Comparison of ENCODE assay signal across 31 cellular contexts in genomic region chr1:3502834-3503524, GRCh38. TPM values are rescaled to one million over a fixed set of nuclear protein-coding genes. Genes with fewer than 3 reads are reported as not detected.
"Had no signal": no experiment of that assay in that cellular context is flagged by ENCODE, and none has a peak within 500 bp of the region (broad histone marks: within the 10 kb centered on the region; RNA-seq: fewer than 3 reads in every experiment).

No MANE protein-coding gene starts in this region.

- H3K9me3 ChIP-seq: adrenal gland, esophagus muscularis mucosa, ovary, prostate gland, sigmoid colon, upper lobe of left lung had no signal

- DNase-seq: activated CD4-positive, alpha-beta memory T cell treated with anti-CD3 and anti-CD28 coated beads for 36 hours; activated CD4-positive, alpha-beta T cell treated with anti-CD3 and anti-CD28 coated beads, Interleukin-2, amount 10 ng/mL, durations not matched to agents 24 days and 14 days; activated CD4-positive, CD25-positive, alpha-beta regulatory T cell treated with anti-CD3 and anti-CD28 coated beads, Interleukin-2, amount 50 U/mL, for 72 hours; activated CD8-positive, alpha-beta memory T cell treated with anti-CD3 and anti-CD28 coated beads, Interleukin-2, amount 50 U/mL, for 4 hours; activated effector memory CD4-positive, alpha-beta T cell treated with anti-CD3 and anti-CD28 coated beads, Interleukin-2, amount 50 U/mL, for 16 hours; activated naive CD4-positive, alpha-beta T cell treated with anti-CD3 and anti-CD28 coated beads for 36 hours; activated naive CD8-positive, alpha-beta T cell treated with anti-CD3 and anti-CD28 coated beads for 36 hours; activated T-cell treated with anti-CD3 and anti-CD28 coated beads, Interleukin-2, amount 50 U/mL, for 1 hour; aorta; caudate nucleus; foreskin keratinocyte; natural killer cell; retina; sigmoid colon; small intestine; stimulated activated CD4-positive, alpha-beta T cell treated with anti-CD3 and anti-CD28 coated beads, Interleukin-4, amount 100 ng/mL, for 24 hours; stimulated activated naive CD8-positive, alpha-beta T cell treated with anti-CD3 and anti-CD28 coated beads, Interleukin-15, amount 100 ng/mL, for 72 hours had no signal

- H3K27ac Mint-ChIP-seq: activated CD4-positive, alpha-beta memory T cell treated with anti-CD3 and anti-CD28 coated beads for 36 hours; activated CD4-positive, alpha-beta T cell treated with anti-CD3 and anti-CD28 coated beads, Interleukin-2, amount 10 ng/mL, durations not matched to agents 24 days and 14 days; activated naive CD4-positive, alpha-beta T cell treated with anti-CD3 and anti-CD28 coated beads for 36 hours; activated naive CD8-positive, alpha-beta T cell treated with anti-CD3 and anti-CD28 coated beads for 36 hours; activated T-helper 1 cell treated with anti-CD3 and anti-CD28 coated beads, Interleukin-12 subunit alpha, Interleukin-12 subunit beta, Interleukin-2, Interleukin-4 antibody, amounts not matched to agents 30 ng/mL and 10 ng/mL and 1 ng/mL, durations not matched to agents 14 hours and 24 hours and 36 hours; dendritic cell treated with granulocyte-macrophage colony-stimulating factor and Interleukin-4, amounts not matched to agents 40 ng/mL and 50 ng/mL, for 4 days; endodermal cell; memory B cell; natural killer cell; neural progenitor cell; stimulated activated memory B cell treated with anti-CD40 and anti-IgM and Interleukin-4, amounts not matched to agents 10 μg/mL and 1 μg/mL and 100 μg/mL, for 72 hours had no signal

- H3K4me3 ChIP-seq: adrenal gland, esophagus muscularis mucosa, neural progenitor cell, ovary, prostate gland, sigmoid colon, upper lobe of left lung had no signal

- H3K4me1 Mint-ChIP-seq: activated CD4-positive, alpha-beta T cell treated with anti-CD3 and anti-CD28 coated beads, Interleukin-2, amount 10 ng/mL, durations not matched to agents 24 days and 14 days; activated naive CD8-positive, alpha-beta T cell treated with anti-CD3 and anti-CD28 coated beads for 36 hours; endodermal cell; natural killer cell; neural progenitor cell; stimulated activated memory B cell treated with anti-CD40 and anti-IgM and Interleukin-4, amounts not matched to agents 10 μg/mL and 1 μg/mL and 100 μg/mL, for 72 hours; stimulated activated naive CD8-positive, alpha-beta T cell treated with anti-CD3 and anti-CD28 coated beads, Interleukin-15, amount 100 ng/mL, for 72 hours had no signal

- H3K9ac ChIP-seq: neural progenitor cell had no signal

- H3K9me3 Mint-ChIP-seq: activated CD4-positive, alpha-beta memory T cell treated with anti-CD3 and anti-CD28 coated beads for 36 hours; activated CD4-positive, alpha-beta T cell treated with anti-CD3 and anti-CD28 coated beads, Interleukin-2, amount 10 ng/mL, durations not matched to agents 24 days and 14 days; activated naive CD4-positive, alpha-beta T cell treated with anti-CD3 and anti-CD28 coated beads for 36 hours; activated naive CD8-positive, alpha-beta T cell treated with anti-CD3 and anti-CD28 coated beads for 36 hours; activated T-helper 1 cell treated with anti-CD3 and anti-CD28 coated beads, Interleukin-12 subunit alpha, Interleukin-12 subunit beta, Interleukin-2, Interleukin-4 antibody, amounts not matched to agents 30 ng/mL and 10 ng/mL and 1 ng/mL, durations not matched to agents 14 hours and 24 hours and 36 hours; dendritic cell treated with granulocyte-macrophage colony-stimulating factor and Interleukin-4, amounts not matched to agents 40 ng/mL and 50 ng/mL, for 4 days; endodermal cell; memory B cell; natural killer cell; neural progenitor cell; stimulated activated memory B cell treated with anti-CD40 and anti-IgM and Interleukin-4, amounts not matched to agents 10 μg/mL and 1 μg/mL and 100 μg/mL, for 72 hours; stimulated activated naive CD8-positive, alpha-beta T cell treated with anti-CD3 and anti-CD28 coated beads, Interleukin-15, amount 100 ng/mL, for 72 hours had no signal

- H3K4me1 ChIP-seq: adrenal gland, foreskin keratinocyte, neural progenitor cell, prostate gland, sigmoid colon had no signal

- H3K27ac ChIP-seq: adrenal gland, foreskin keratinocyte, neural progenitor cell, ovary, prostate gland, sigmoid colon, VCaP had no signal

- H3K36me3 Mint-ChIP-seq: activated CD4-positive, alpha-beta memory T cell treated with anti-CD3 and anti-CD28 coated beads for 36 hours; activated naive CD8-positive, alpha-beta T cell treated with anti-CD3 and anti-CD28 coated beads for 36 hours; natural killer cell; neural progenitor cell; stimulated activated memory B cell treated with anti-CD40 and anti-IgM and Interleukin-4, amounts not matched to agents 10 μg/mL and 1 μg/mL and 100 μg/mL, for 72 hours had no signal

- H3K27me3 Mint-ChIP-seq: activated CD4-positive, alpha-beta memory T cell treated with anti-CD3 and anti-CD28 coated beads for 36 hours; activated CD4-positive, alpha-beta T cell treated with anti-CD3 and anti-CD28 coated beads, Interleukin-2, amount 10 ng/mL, durations not matched to agents 24 days and 14 days; activated naive CD8-positive, alpha-beta T cell treated with anti-CD3 and anti-CD28 coated beads for 36 hours; dendritic cell treated with granulocyte-macrophage colony-stimulating factor and Interleukin-4, amounts not matched to agents 40 ng/mL and 50 ng/mL, for 4 days; memory B cell; stimulated activated memory B cell treated with anti-CD40 and anti-IgM and Interleukin-4, amounts not matched to agents 10 μg/mL and 1 μg/mL and 100 μg/mL, for 72 hours; stimulated activated naive CD8-positive, alpha-beta T cell treated with anti-CD3 and anti-CD28 coated beads, Interleukin-15, amount 100 ng/mL, for 72 hours had no signal

- H3K4me3 Mint-ChIP-seq: activated CD4-positive, alpha-beta memory T cell treated with anti-CD3 and anti-CD28 coated beads for 36 hours; activated CD4-positive, alpha-beta T cell treated with anti-CD3 and anti-CD28 coated beads, Interleukin-2, amount 10 ng/mL, durations not matched to agents 24 days and 14 days; activated naive CD4-positive, alpha-beta T cell treated with anti-CD3 and anti-CD28 coated beads for 36 hours; activated naive CD8-positive, alpha-beta T cell treated with anti-CD3 and anti-CD28 coated beads for 36 hours; activated T-helper 1 cell treated with anti-CD3 and anti-CD28 coated beads, Interleukin-12 subunit alpha, Interleukin-12 subunit beta, Interleukin-2, Interleukin-4 antibody, amounts not matched to agents 30 ng/mL and 10 ng/mL and 1 ng/mL, durations not matched to agents 14 hours and 24 hours and 36 hours; dendritic cell treated with granulocyte-macrophage colony-stimulating factor and Interleukin-4, amounts not matched to agents 40 ng/mL and 50 ng/mL, for 4 days; endodermal cell; memory B cell; natural killer cell; neural progenitor cell; stimulated activated memory B cell treated with anti-CD40 and anti-IgM and Interleukin-4, amounts not matched to agents 10 μg/mL and 1 μg/mL and 100 μg/mL, for 72 hours; stimulated activated naive CD8-positive, alpha-beta T cell treated with anti-CD3 and anti-CD28 coated beads, Interleukin-15, amount 100 ng/mL, for 72 hours had no signal

- H3K27me3 ChIP-seq: adrenal gland, brain microvascular endothelial cell, esophagus muscularis mucosa, neural progenitor cell, ovary, sigmoid colon, upper lobe of left lung had no signal

- ATAC-seq: natural killer cell; stimulated activated memory B cell treated with anti-CD40 and anti-IgM and Interleukin-4, amounts not matched to agents 10 μg/mL and 1 μg/mL and 100 μg/mL, for 72 hours; stimulated activated naive CD8-positive, alpha-beta T cell treated with anti-CD3 and anti-CD28 coated beads, Interleukin-15, amount 100 ng/mL, for 72 hours had no signal

- H3K36me3 ChIP-seq: adrenal gland, brain microvascular endothelial cell, neural progenitor cell, ovary, prostate gland, sigmoid colon had no signal

RNA-seq across cellular contexts. Expression of gene ARHGEF16, which starts 48.5 kb away (rescaled TPM):
- total RNA-seq: activated CD4-positive, alpha-beta T cell treated with anti-CD3 and anti-CD28 coated beads, Interleukin-2, amount 10 ng/mL, durations not matched to agents 24 days and 14 days; activated T-helper 1 cell treated with anti-CD3 and anti-CD28 coated beads, Interleukin-12 subunit alpha, Interleukin-12 subunit beta, Interleukin-2, Interleukin-4 antibody, amounts not matched to agents 30 ng/mL and 10 ng/mL and 1 ng/mL, durations not matched to agents 14 hours and 24 hours and 36 hours; natural killer cell; T-helper 1 cell treated with Interleukin-12 subunit alpha and Interleukin-12 subunit beta and Interleukin-4 antibody, amounts not matched to agents 30 ng/mL and 1 ng/mL, for 36 hours had no signal
